8 cellular contexts compared by ENCODE assay signal in genomic region chr3:171772427-171773056, GRCh38. TPM values are rescaled to one million over a fixed set of nuclear protein-coding genes. Genes with fewer than 3 reads are reported as not detected.
A peak's percentile ranks its signal among the peaks of the same experiment; 100 is the strongest.
DNase-seq lines count a peak whose midpoint lies in the region; ATAC-seq and TF ChIP-seq lines count a peak whose summit lies in the region.

No MANE protein-coding gene starts in this region.

- H3K36me3 Mint-ChIP-seq in T-helper 2 cell treated with Interferon-gamma antibody and Interleukin-4, amounts not matched to agents 5 μg/mL and 100 μg/mL, for 36 hours (ENCODE audit: low read depth) = no peaks in the 10 kb centered on the region

- H3K9me2 ChIP-seq in hepatocyte (replicated peaks; ENCODE audit: insufficient read depth) = no peaks in the 10 kb centered on the region

- no peak overlapping the region for H3K4me3 Mint-ChIP-seq in T-helper 2 cell treated with Interferon-gamma antibody and Interleukin-4, amounts not matched to agents 5 μg/mL and 100 μg/mL, for 36 hours

- H3K4me1 ChIP-seq in hepatocyte (ENCODE audit: insufficient read depth) (peaks cover 5% of the 10 kb centered on the region), spleen (peaks cover 2 to 56% (median 25%) of the 10 kb centered on the region in 6 donors)

- intact Hi-C loops in spleen (cut with DNase I; ENCODE audit: low total_unique reads) = loop anchor here (10.0 kb wide), 1 partner anchor 128 kb away; no protein-coding TSS in a partner anchor

- H3K9me3 ChIP-seq in hepatocyte (ENCODE audit: low read depth) = no peaks in the 10 kb centered on the region
- H3K9me3 ChIP-seq in spleen = no peaks in the 10 kb centered on the region

- H3K36me3 ChIP-seq in hepatocyte (replicated peaks; ENCODE audit: insufficient read depth, low read depth) (no peaks in the 10 kb centered on the region), spleen (no peaks in the 10 kb centered on the region)

- no peaks in the 10 kb centered on the region for H4K20me1 ChIP-seq in hepatocyte (ENCODE audit: insufficient read depth, poor library complexity, severe bottlenecking)

- DNase-seq in T-helper 2 cell (peak in 3 of 5 experiments; percentile 14 to 48 (median 26)), M059J (ENCODE audit: low read depth) (peak; percentile 73), RPMI7951 (ENCODE audit: low read depth) (peak; percentile 66), amniotic epithelial cell (ENCODE audit: low read depth) (peak; percentile 67), hepatocyte (ENCODE audit: low spot score) (peak; percentile 77), spleen (no peak)
- DNase-seq in T-helper 2 cell treated with Interferon-gamma antibody and Interleukin-4, amounts not matched to agents 5 μg/mL and 100 μg/mL, for 36 hours (ENCODE audit: low spot score) = no peak

- H3K79me2 ChIP-seq in hepatocyte = peaks cover 45% of the 10 kb centered on the region

- TF ChIP-seq CTCF in hepatocyte (IDR thresholded peaks at IDR 0.05; ENCODE audit: poor library complexity) (peak; percentile 91), spleen (IDR thresholded peaks at IDR 0.05 in 8 of 11, conservative IDR thresholded peaks at IDR 0.05 in 3 of 11) (peak; percentile 13 to 76 (median 59))

- peaks cover 2% of the 10 kb centered on the region for H3K4me1 Mint-ChIP-seq in T-helper 2 cell treated with Interferon-gamma antibody and Interleukin-4, amounts not matched to agents 5 μg/mL and 100 μg/mL, for 36 hours (ENCODE audit: low read depth)

- ATAC-seq in HG03108 (IDR thresholded peaks at IDR 0.05; ENCODE audit: unreplicated experiment) = no peak

- H3K27me3 Mint-ChIP-seq in T-helper 2 cell treated with Interferon-gamma antibody and Interleukin-4, amounts not matched to agents 5 μg/mL and 100 μg/mL, for 36 hours (ENCODE audit: low read depth) = peaks cover 12% of the 10 kb centered on the region

- H2AFZ ChIP-seq in hepatocyte = no peak overlapping the region

- no peak overlapping the region for H3K27ac Mint-ChIP-seq in T-helper 2 cell treated with Interferon-gamma antibody and Interleukin-4, amounts not matched to agents 5 μg/mL and 100 μg/mL, for 36 hours

- no peak for TF ChIP-seq POLR2A in spleen (IDR thresholded peaks at IDR 0.05)

- H3K27ac ChIP-seq in hepatocyte = no peak overlapping the region
- H3K27ac ChIP-seq in spleen = peak overlapping the region in 3 of 8 donors; percentile 76 to 83 (median 78)

- 5% methylated on average over 4 of the region's 4 CpGs for WGBS in hepatocyte (ENCODE audit: low lambda C conversion rate, missing lambda C conversion rate)
- WGBS in spleen, 5 donors = 1 to 7% (median 3%) methylated on average over 4 of the region's 4 CpGs

- H3K4me2 ChIP-seq in hepatocyte = peak overlapping the region; percentile 42

- no peaks in the 10 kb centered on the region for H3K27me3 ChIP-seq in hepatocyte
- H3K27me3 ChIP-seq in spleen (replicated peaks in 1 of 7) = no peaks in the 10 kb centered on the region

- H3K9me3 Mint-ChIP-seq in T-helper 2 cell treated with Interferon-gamma antibody and Interleukin-4, amounts not matched to agents 5 μg/mL and 100 μg/mL, for 36 hours = no peaks in the 10 kb centered on the region

- H3K4me3 ChIP-seq in hepatocyte (no peak overlapping the region), spleen (no peak overlapping the region)

RNA-seq across cellular contexts. Expression of gene PLD1, which starts 37.7 kb away (rescaled TPM):
- 7.6 and 7.8 TPM in 2 replicates for total RNA-seq in M059J (2014; rRNA removed; shearing (Covaris generic))
- 9.7 and 10.9 TPM in 2 replicates for total RNA-seq in RPMI7951 (2014; rRNA removed; shearing (Covaris generic))
- total RNA-seq in hepatocyte = 63.3 and 71.1 TPM in 2 replicates
- 29.4 and 42.1 TPM in 2 replicates for polyA plus RNA-seq in hepatocyte
- 10 to 100 TPM; 40.2 to 75.2 (median 68.9) TPM for total RNA-seq in spleen
- polyA plus RNA-seq in spleen = 10 to 100 TPM in 1 of 3 donors, 1 to 10 TPM in 2; 3.0 to 12.6 (median 3.5) TPM

Comparison
In these comparisons a context has a peak if more than half of its experiments do, and no peak if none do; other contexts are left out.
1. DNase-seq: peak in T-helper 2 cell (3 of 5), M059J (single experiment), RPMI7951 (single experiment), amniotic epithelial cell (single experiment) and hepatocyte (single experiment); none in T-helper 2 cell treated with Interferon-gamma antibody and Interleukin-4, amounts not matched to agents 5 μg/mL and 100 μg/mL, for 36 hours (single experiment) and spleen (single experiment).